Comparison of ENCODE assay signal across 25 cellular contexts in the genomic region with DNA sequence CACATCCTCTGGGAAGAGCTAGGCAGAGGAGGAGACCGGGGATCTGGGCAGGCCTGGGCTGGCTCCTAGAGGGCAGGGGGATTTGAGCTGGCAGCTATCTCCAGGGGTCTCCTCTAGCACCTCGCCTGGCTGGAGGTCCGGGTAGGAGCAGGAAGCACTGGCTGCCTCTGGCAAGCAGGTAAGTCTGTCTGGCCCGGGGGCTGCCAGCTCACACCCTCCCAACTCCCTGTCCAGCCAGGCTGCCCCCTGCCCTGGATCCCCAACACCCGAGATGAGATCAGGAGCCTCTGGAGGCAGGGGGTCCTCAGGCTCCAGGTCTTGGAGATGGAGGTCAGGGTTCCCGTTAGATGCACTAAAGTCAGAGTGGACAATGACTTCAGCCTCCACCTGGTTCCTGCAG. TPM values are rescaled to one million over a fixed set of nuclear protein-coding genes. Genes with fewer than 3 reads are reported as not detected.
A peak's percentile ranks its signal among the peaks of the same experiment; 100 is the strongest.
DNase-seq lines count a peak whose midpoint lies in the region; ATAC-seq and TF ChIP-seq lines count a peak whose summit lies in the region.
"Had no signal": no experiment of that assay in that cellular context is flagged by ENCODE, and none has a peak within 500 bp of the region (broad histone marks: within the 10 kb centered on the region; RNA-seq: fewer than 3 reads in every experiment).

No MANE protein-coding gene starts in this region.

- H3K36me3 Mint-ChIP-seq in activated CD4-positive, alpha-beta memory T cell treated with anti-CD3 and anti-CD28 coated beads, Interleukin-2, amount 10 ng/mL, durations not matched to agents 7 days and 5 days (ENCODE audit: low read depth) = no peaks in the 10 kb centered on the region
- H3K36me3 Mint-ChIP-seq in activated CD4-positive, alpha-beta memory T cell treated with anti-CD3 and anti-CD28 coated beads for 36 hours = no peaks in the 10 kb centered on the region
- no peaks in the 10 kb centered on the region for H3K36me3 Mint-ChIP-seq in CD4-positive, alpha-beta T cell (ENCODE audit: low read depth)
- no peaks in the 10 kb centered on the region for H3K36me3 Mint-ChIP-seq in activated T-helper 17 cell treated with anti-CD3 and anti-CD28 coated beads, Interleukin-2, amount 50 U/mL, for 72 hours (ENCODE audit: low read depth)
- no peaks in the 10 kb centered on the region for H3K36me3 Mint-ChIP-seq in naive B cell

- H3K9me3 Mint-ChIP-seq in activated CD4-positive, alpha-beta memory T cell treated with anti-CD3 and anti-CD28 coated beads, Interleukin-2, amount 10 ng/mL, durations not matched to agents 7 days and 5 days = no peaks in the 10 kb centered on the region
- H3K9me3 Mint-ChIP-seq in activated CD4-positive, alpha-beta memory T cell treated with anti-CD3 and anti-CD28 coated beads for 36 hours = no peaks in the 10 kb centered on the region
- H3K9me3 Mint-ChIP-seq in CD4-positive, alpha-beta T cell = no peaks in the 10 kb centered on the region
- H3K9me3 Mint-ChIP-seq in activated T-helper 17 cell treated with anti-CD3 and anti-CD28 coated beads, Interleukin-2, amount 50 U/mL, for 72 hours = no peaks in the 10 kb centered on the region
- H3K9me3 Mint-ChIP-seq in naive B cell = no peaks in the 10 kb centered on the region
- H3K9me3 Mint-ChIP-seq: endodermal cell had no signal

- no peak for TF ChIP-seq EP300 in esophagus muscularis mucosa (IDR thresholded peaks at IDR 0.05)

- no peak for TF ChIP-seq POLR2A in esophagus muscularis mucosa (IDR thresholded peaks at IDR 0.05; ENCODE audit: low read depth)

- H3K27me3 Mint-ChIP-seq in activated CD4-positive, alpha-beta memory T cell treated with anti-CD3 and anti-CD28 coated beads, Interleukin-2, amount 10 ng/mL, durations not matched to agents 7 days and 5 days = peaks cover 37% of the 10 kb centered on the region
- peaks cover 10% of the 10 kb centered on the region for H3K27me3 Mint-ChIP-seq in activated CD4-positive, alpha-beta memory T cell treated with anti-CD3 and anti-CD28 coated beads for 36 hours
- peaks cover 32% of the 10 kb centered on the region for H3K27me3 Mint-ChIP-seq in CD4-positive, alpha-beta T cell
- H3K27me3 Mint-ChIP-seq in activated T-helper 17 cell treated with anti-CD3 and anti-CD28 coated beads, Interleukin-2, amount 50 U/mL, for 72 hours = peaks cover 17% of the 10 kb centered on the region
- peaks cover 33 to 59% (median 38%) of the 10 kb centered on the region in 3 donors for H3K27me3 Mint-ChIP-seq in naive B cell

- CTCF ChIA-PET in activated CD4-positive, alpha-beta memory T cell treated with anti-CD3 and anti-CD28 coated beads, Interleukin-2, amount 10 ng/mL, durations not matched to agents 7 days and 5 days (lab: Charles Lee) = interaction anchor here (0.9 to 1.5 kb wide), 3 partner anchors 10 to 65 kb away, joined by 5 to 9 read pairs (median 8); no protein-coding TSS in a partner anchor
- CTCF ChIA-PET in activated CD4-positive, alpha-beta memory T cell treated with anti-CD3 and anti-CD28 coated beads for 36 hours (lab: Charles Lee) = interaction anchor here (0.8 to 2.8 kb wide), 9 partner anchors 11 to 84 kb away, joined by 3 to 26 read pairs (median 5); no protein-coding TSS in a partner anchor
- CTCF ChIA-PET in CD4-positive, alpha-beta T cell (lab: Charles Lee) = no interaction called here

- POLR2A ChIA-PET in activated CD4-positive, alpha-beta memory T cell treated with anti-CD3 and anti-CD28 coated beads, Interleukin-2, amount 10 ng/mL, durations not matched to agents 7 days and 5 days (lab: Charles Lee) = interaction anchor here (1.3 kb wide), 1 partner anchor 79 kb away, joined by 7 read pairs; a partner anchor contains a TSS
- POLR2A ChIA-PET in activated CD4-positive, alpha-beta memory T cell treated with anti-CD3 and anti-CD28 coated beads for 36 hours (lab: Charles Lee) = no interaction called here
- POLR2A ChIA-PET in CD4-positive, alpha-beta T cell (lab: Charles Lee) = interaction anchor here (1.9 kb wide), 1 partner anchor 63 kb away, joined by 5 read pairs; no protein-coding TSS in a partner anchor

- H3K9me3 ChIP-seq in CD4-positive, alpha-beta T cell (ENCODE audit: control insufficient read depth, low read length) = no peaks in the 10 kb centered on the region
- H3K9me3 ChIP-seq in esophagus muscularis mucosa = no peaks in the 10 kb centered on the region
- H3K9me3 ChIP-seq: uterus had no signal

- H3K27ac Mint-ChIP-seq in activated CD4-positive, alpha-beta memory T cell treated with anti-CD3 and anti-CD28 coated beads, Interleukin-2, amount 10 ng/mL, durations not matched to agents 7 days and 5 days = no peak overlapping the region
- H3K27ac Mint-ChIP-seq in activated CD4-positive, alpha-beta memory T cell treated with anti-CD3 and anti-CD28 coated beads for 36 hours = no peak overlapping the region
- no peak overlapping the region for H3K27ac Mint-ChIP-seq in CD4-positive, alpha-beta T cell
- no peak overlapping the region for H3K27ac Mint-ChIP-seq in activated T-helper 17 cell treated with anti-CD3 and anti-CD28 coated beads, Interleukin-2, amount 50 U/mL, for 72 hours
- no peak overlapping the region for H3K27ac Mint-ChIP-seq in naive B cell
- H3K27ac Mint-ChIP-seq: endodermal cell had no signal

- H3K27me3 ChIP-seq in CD4-positive, alpha-beta T cell (ENCODE audit: control insufficient read depth, insufficient read depth, low read length) = peaks cover 9% of the 10 kb centered on the region
- peaks cover 57% of the 10 kb centered on the region for H3K27me3 ChIP-seq in foreskin keratinocyte
- peaks cover 0 to 12% (median under 1%) of the 10 kb centered on the region in 4 donors for H3K27me3 ChIP-seq in esophagus muscularis mucosa
- H3K27me3 ChIP-seq: uterus had no signal

- H3K4me1 ChIP-seq in foreskin keratinocyte = no peaks in the 10 kb centered on the region
- H3K4me1 ChIP-seq in esophagus muscularis mucosa = peaks cover 21 to 24% (median 22%) of the 10 kb centered on the region in 4 donors
- H3K4me1 ChIP-seq: uterus had no signal

- no peak for DNase-seq in activated CD4-positive, alpha-beta memory T cell treated with anti-CD3 and anti-CD28 coated beads, Interleukin-2, amount 10 ng/mL, durations not matched to agents 7 days and 5 days
- no peak for DNase-seq in activated CD4-positive, alpha-beta memory T cell treated with anti-CD3 and anti-CD28 coated beads for 36 hours
- no peak for DNase-seq in CD4-positive, alpha-beta T cell
- DNase-seq in naive B cell = no peak
- DNase-seq in epidermal melanocyte (ENCODE audit: insufficient read length, low spot score) = no peak
- DNase-seq in foreskin keratinocyte = no peak
- no peak for DNase-seq in esophagus muscularis mucosa (ENCODE audit: extremely low spot score)
- DNase-seq: activated CD4-positive, alpha-beta T cell treated with anti-CD3 and anti-CD28 coated beads for 1 hour; activated gamma-delta T cell; amniotic stem cell; cortex of kidney; endodermal cell; H7; kidney; NCI-H187; NCI-H2171 treated with DMSO at 0.1 percent for 48 hours; NCI-H524; SHP77; uterus had no signal

- TF ChIP-seq CTCF in CD4-positive, alpha-beta T cell (IDR thresholded peaks at IDR 0.05) = no peak
- no peak for TF ChIP-seq CTCF in foreskin keratinocyte (conservative IDR thresholded peaks at IDR 0.05)
- TF ChIP-seq CTCF in esophagus muscularis mucosa (IDR thresholded peaks at IDR 0.05) = no peak

- H3K4me1 Mint-ChIP-seq in activated CD4-positive, alpha-beta memory T cell treated with anti-CD3 and anti-CD28 coated beads, Interleukin-2, amount 10 ng/mL, durations not matched to agents 7 days and 5 days = peaks cover 9% of the 10 kb centered on the region
- H3K4me1 Mint-ChIP-seq in activated CD4-positive, alpha-beta memory T cell treated with anti-CD3 and anti-CD28 coated beads for 36 hours (ENCODE audit: low read depth) = peaks cover 4% of the 10 kb centered on the region
- H3K4me1 Mint-ChIP-seq in CD4-positive, alpha-beta T cell (ENCODE audit: low read depth) = peaks cover 4% of the 10 kb centered on the region
- peaks cover 9% of the 10 kb centered on the region for H3K4me1 Mint-ChIP-seq in activated T-helper 17 cell treated with anti-CD3 and anti-CD28 coated beads, Interleukin-2, amount 50 U/mL, for 72 hours
- H3K4me1 Mint-ChIP-seq in naive B cell = peaks cover 13 to 15% (median 14%) of the 10 kb centered on the region in 3 donors

- no peak overlapping the region for H3K27ac ChIP-seq in CD4-positive, alpha-beta T cell (ENCODE audit: low read depth, low read length)
- H3K27ac ChIP-seq in foreskin keratinocyte = no peak overlapping the region
- no peak overlapping the region for H3K27ac ChIP-seq in esophagus muscularis mucosa (replicated peaks in 1 of 4)

- WGBS in esophagus muscularis mucosa = 87% methylated on average over 4 of the region's 6 CpGs

- H3K36me3 ChIP-seq in esophagus muscularis mucosa = no peaks in the 10 kb centered on the region
- H3K36me3 ChIP-seq: uterus had no signal

- H3K4me3 Mint-ChIP-seq in activated CD4-positive, alpha-beta memory T cell treated with anti-CD3 and anti-CD28 coated beads, Interleukin-2, amount 10 ng/mL, durations not matched to agents 7 days and 5 days = peak overlapping the region; percentile 25
- H3K4me3 Mint-ChIP-seq in activated CD4-positive, alpha-beta memory T cell treated with anti-CD3 and anti-CD28 coated beads for 36 hours = no peak overlapping the region
- H3K4me3 Mint-ChIP-seq in CD4-positive, alpha-beta T cell = peak overlapping the region; percentile 65
- peak overlapping the region; percentile 81 for H3K4me3 Mint-ChIP-seq in activated T-helper 17 cell treated with anti-CD3 and anti-CD28 coated beads, Interleukin-2, amount 50 U/mL, for 72 hours
- H3K4me3 Mint-ChIP-seq in naive B cell = peak overlapping the region in 6 of 8 donors; percentile 61 to 93 (median 87)
- H3K4me3 Mint-ChIP-seq: endodermal cell had no signal

- intact Hi-C loops in activated CD4-positive, alpha-beta memory T cell treated with anti-CD3 and anti-CD28 coated beads for 36 hours (cut with micrococcal nuclease) = loop anchor here (2.0 kb wide), 2 partner anchors 17 to 195 kb away; no protein-coding TSS in a partner anchor
- intact Hi-C loops in CD4-positive, alpha-beta T cell (cut with DNase I, micrococcal nuclease) = loop anchor here in 1 of 2 experiments (2.0 kb wide), 2 partner anchors 329 to 351 kb away; no protein-coding TSS in a partner anchor
- intact Hi-C loops in esophagus muscularis mucosa (cut with DNase I) = no loop called here

- ATAC-seq in CD4-positive, alpha-beta T cell (ENCODE audit: poor library complexity) = no peak
- ATAC-seq in activated T-helper 17 cell treated with anti-CD3 and anti-CD28 coated beads, Interleukin-2, amount 50 U/mL, for 72 hours (replicated peaks) = no peak
- ATAC-seq in naive B cell (ENCODE audit: low read depth in 2 of 2) (no peak), foreskin keratinocyte (no peak)

- H3K4me3 ChIP-seq in esophagus muscularis mucosa = no peak overlapping the region
- H3K4me3 ChIP-seq: GM12878, uterus had no signal

RNA-seq across cellular contexts. Expression of a gene that starts 6.2 kb away (rescaled TPM):
- total RNA-seq in activated CD4-positive, alpha-beta memory T cell treated with anti-CD3 and anti-CD28 coated beads, Interleukin-2, amount 10 ng/mL, durations not matched to agents 7 days and 5 days = not detected
- not detected for total RNA-seq in activated CD4-positive, alpha-beta memory T cell treated with anti-CD3 and anti-CD28 coated beads for 36 hours
- total RNA-seq in CD4-positive, alpha-beta T cell = not detected
- total RNA-seq in activated T-helper 17 cell treated with anti-CD3 and anti-CD28 coated beads, Interleukin-2, amount 50 U/mL, for 72 hours = not detected
- polyA plus RNA-seq in naive B cell (ENCODE audit: low read depth in 6 of 6) = not detected
- total RNA-seq in foreskin keratinocyte = not detected in 2 replicates
- not detected in 2 replicates for polyA plus RNA-seq in foreskin keratinocyte
- total RNA-seq in esophagus muscularis mucosa = under 1 TPM in 1 of 4 donors, not detected in 3; 0.17 TPM
- total RNA-seq: Daoy, fibroblast of lung, LHCN-M2, lower leg skin had no signal

RNA-seq across cellular contexts. Expression of a gene that starts 38.8 kb away (rescaled TPM):
- under 1 TPM; 0.05 to 0.08 TPM for total RNA-seq in activated CD4-positive, alpha-beta memory T cell treated with anti-CD3 and anti-CD28 coated beads, Interleukin-2, amount 10 ng/mL, durations not matched to agents 7 days and 5 days
- under 1 TPM; 0.10 to 0.17 TPM for total RNA-seq in activated CD4-positive, alpha-beta memory T cell treated with anti-CD3 and anti-CD28 coated beads for 36 hours
- total RNA-seq in CD4-positive, alpha-beta T cell = not detected
- total RNA-seq in activated T-helper 17 cell treated with anti-CD3 and anti-CD28 coated beads, Interleukin-2, amount 50 U/mL, for 72 hours = under 1 TPM; 0.15 to 0.66 TPM
- polyA plus RNA-seq in naive B cell (ENCODE audit: low read depth in 6 of 6) (not detected), foreskin keratinocyte (0.07 and 0.09 TPM in 2 replicates)
- total RNA-seq in foreskin keratinocyte (0.10 and 0.11 TPM in 2 replicates), esophagus muscularis mucosa (1 to 10 TPM in 3 of 4 donors, under 1 TPM in 1; 0.52 to 2.8 (median 2.2) TPM)
